Comparison of ENCODE assay signal across 8 cellular contexts in the genomic region with DNA sequence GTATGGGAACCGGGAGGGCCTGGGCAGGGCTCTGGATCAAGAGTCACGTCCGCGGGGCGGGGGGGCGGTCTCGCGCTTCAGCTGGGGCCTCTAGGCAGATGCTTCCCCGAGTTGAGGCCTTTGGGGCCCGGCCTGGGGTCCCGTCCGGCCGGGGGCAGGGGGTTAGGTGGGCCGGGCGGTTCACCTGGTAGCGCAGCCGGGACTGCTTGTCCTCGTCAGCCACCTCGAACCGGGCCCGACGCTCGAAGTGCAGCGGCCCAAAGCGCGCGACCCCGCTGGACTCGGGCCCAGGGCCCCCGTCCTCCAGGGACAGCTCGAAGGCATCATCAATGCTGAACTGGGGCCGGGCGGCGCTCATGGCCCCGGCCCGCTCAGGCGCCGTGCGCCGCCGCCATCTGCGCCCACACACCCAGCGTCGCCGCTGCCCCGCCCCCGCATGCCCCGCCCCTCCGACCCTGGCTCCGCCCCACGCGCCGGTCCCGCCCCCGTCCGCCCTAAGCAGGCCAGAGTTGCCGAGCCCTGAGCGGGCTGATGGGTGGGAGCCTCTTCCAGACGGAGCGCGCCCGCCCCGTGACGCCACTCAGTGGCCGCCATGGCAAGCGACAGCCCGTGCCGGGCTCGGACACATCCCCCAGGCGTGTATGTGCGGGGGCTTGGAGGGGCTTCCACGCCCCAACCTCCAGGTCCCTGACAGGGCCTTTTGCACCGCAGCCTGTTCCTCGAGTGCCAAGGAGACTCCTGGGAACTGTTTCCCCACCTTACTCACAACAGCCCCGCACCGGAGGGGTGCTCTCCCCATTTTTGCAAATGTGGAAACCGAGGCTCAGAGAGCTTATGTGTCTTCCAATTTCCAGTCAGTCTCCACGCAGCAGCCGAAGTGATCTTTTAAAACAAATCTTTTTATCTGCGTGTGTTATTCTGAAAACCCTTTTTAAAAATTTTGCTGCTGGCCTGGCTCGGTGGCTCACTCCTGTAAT. TPM values are rescaled to one million over a fixed set of nuclear protein-coding genes. Genes with fewer than 3 reads are reported as not detected.
DNase-seq lines count a peak whose midpoint lies in the region; ATAC-seq and TF ChIP-seq lines count a peak whose summit lies in the region.

Gene TMEM134 (minus strand): TSS at position 417 of the 977 bp plus-strand sequence. CDS start 59 bp downstream, at position 358.

- TF ChIP-seq CTCF in GM12873 (IDR thresholded peaks at IDR 0.05; ENCODE audit: insufficient read depth, low read depth, low read length, missing control alignments) (peak; percentile 68), psoas muscle (IDR thresholded peaks at IDR 0.05) (peak; percentile 47)

- H3K4me3 ChIP-seq in psoas muscle (peak within 1 kb of the TSS; percentile 98), urinary bladder (ENCODE audit: low read depth, low read length) (peak within 1 kb of the TSS; percentile 94)

- peak; percentile 92 for DNase-seq in NCI-H1436 (lab: John Stamatoyannopoulos, UW)
- peak; percentile 82 to 94 (median 86) for DNase-seq in T-helper 2 cell
- peak; percentile 97 for DNase-seq in left ventricle myocardium superior
- DNase-seq in psoas muscle = peak; percentile 93 to 97

- H3K36me3 ChIP-seq in psoas muscle (ENCODE audit: insufficient read depth in 1 of 2, low read depth in 1 of 2) (peaks cover 0 to 5% of the 10 kb centered on the region in 2 donors), urinary bladder (ENCODE audit: insufficient read depth) (no peaks in the 10 kb centered on the region)

- no peaks in the 10 kb centered on the region for H3K27me3 ChIP-seq in psoas muscle (ENCODE audit: insufficient read depth in 3 of 3, low read length in 2 of 3)

- H3K4me1 ChIP-seq in psoas muscle = peaks cover 13% of the 10 kb centered on the region
- peaks cover 5% of the 10 kb centered on the region for H3K4me1 ChIP-seq in urinary bladder (ENCODE audit: insufficient read depth)

- WGBS in psoas muscle, 3 donors = 1 to 3% (median 1%) methylated on average over 44 to 81 of the region's 81 CpGs
- WGBS in urinary bladder = 1% methylated on average over 81 of the region's 81 CpGs

- H3K27ac ChIP-seq in angular gyrus (ENCODE audit: low read depth, low read length) (peak within 1 kb of the TSS; percentile 96), psoas muscle (peak within 1 kb of the TSS; percentile 85), urinary bladder (ENCODE audit: low read depth) (peak within 1 kb of the TSS; percentile 89)

- peak; percentile 75 for ATAC-seq in HG02759 (IDR thresholded peaks at IDR 0.05; ENCODE audit: unreplicated experiment)
- peak; percentile 90 for ATAC-seq in left ventricle myocardium superior
- ATAC-seq in psoas muscle = peak; percentile 93 to 97 (median 96)

- intact Hi-C loops in left ventricle myocardium superior (cut with micrococcal nuclease) = no loop called here
- intact Hi-C loops in psoas muscle (cut with DNase I) = loop anchor here (5.0 kb wide), 3 partner anchors 38 to 67 kb away; partner anchors contain the start of genes PPP1CA (in 2 of the 2), RPS6KB2 (in 2 of the 2), TBC1D10C (in 2 of the 2) and CDK2AP2 (in 1 of the 2)

- H3K9me3 ChIP-seq in psoas muscle = no peaks in the 10 kb centered on the region

RNA-seq across cellular contexts. Expression of gene TMEM134, which starts in this region (rescaled TPM):
- total RNA-seq in left ventricle myocardium superior = 91.5 TPM
- total RNA-seq in psoas muscle = 10 to 100 TPM; 57.1 to 83.2 (median 66.2) TPM
- polyA plus RNA-seq in psoas muscle = 100 to 1,000 TPM in 1 of 3 donors, 10 to 100 TPM in 2; 81.7 to 121 (median 87.8) TPM
- 20.4 TPM for total RNA-seq in urinary bladder
- polyA plus RNA-seq in urinary bladder = 80.2 TPM

Comparison
In these comparisons a context has a peak if more than half of its experiments do, and no peak if none do; other contexts are left out.
1. Peak in every context shown above with its lines: DNase-seq, ATAC-seq, H3K4me3 ChIP-seq and H3K27ac ChIP-seq.